Comparison of ENCODE assay signal across 2 cellular contexts in the genomic region with DNA sequence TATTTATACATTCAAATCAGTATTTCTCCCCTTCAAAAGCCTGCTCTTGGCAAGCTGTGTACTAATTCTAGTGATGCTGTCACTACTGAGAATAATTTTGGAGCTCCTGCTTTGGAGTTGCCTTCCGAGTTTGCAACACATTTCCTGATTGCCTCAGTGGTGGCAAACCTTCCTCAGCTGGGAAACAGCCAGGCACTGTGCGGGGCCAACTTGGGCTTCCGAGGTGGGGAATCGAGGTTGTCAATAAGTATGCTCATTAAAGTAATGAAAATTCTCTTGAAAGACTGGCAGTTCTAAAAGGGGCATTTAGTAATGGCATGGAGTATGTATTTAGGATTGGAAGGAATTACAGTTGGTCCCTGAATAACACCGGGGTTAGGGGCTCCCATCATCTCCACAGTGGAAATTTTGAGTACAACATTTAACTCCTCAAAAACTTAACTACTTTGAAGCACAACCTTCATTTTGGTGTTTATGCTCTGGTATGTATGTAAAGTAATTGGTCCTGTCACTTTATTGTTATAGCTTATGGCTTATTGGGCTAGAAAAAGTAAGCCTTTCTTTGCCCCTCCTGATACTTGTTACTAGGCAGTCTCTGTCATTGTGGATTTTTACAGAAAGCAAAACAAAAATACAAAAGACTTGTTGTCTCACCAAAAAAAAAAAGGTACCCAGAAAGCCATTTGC.
TF ChIP-seq lines count a peak whose summit lies in the region.

No MANE protein-coding gene starts in this region.

TF ChIP-seq in HCT116, 20 proteins besides CTCF, POLR2A, EP300 and RAD21:
- TF ChIP-seq ATF3 (IDR thresholded peaks at IDR 0.05) (no peak), ZNF274 (IDR thresholded peaks at IDR 0.05; ENCODE audit: low read depth, low read length) (no peak), REST (IDR thresholded peaks at IDR 0.05; ENCODE audit: low read depth) (no peak), TCF7L2 (IDR thresholded peaks at IDR 0.05; ENCODE audit: borderline replicate concordance, extremely low read depth, insufficient read depth, insufficient read length) (no peak), EGR1 (IDR thresholded peaks at IDR 0.05; ENCODE audit: low read depth) (no peak), ZFX (IDR thresholded peaks at IDR 0.05) (no peak), SIN3A (IDR thresholded peaks at IDR 0.05; ENCODE audit: low read depth) (no peak), SP1 (IDR thresholded peaks at IDR 0.05; ENCODE audit: low read depth) (no peak)

TF ChIP-seq in GM12878, 131 proteins besides CTCF, POLR2A, EP300 and RAD21:
- no peak for TF ChIP-seq NFIC (IDR thresholded peaks at IDR 0.05; ENCODE audit: low read depth, low read length)
- no peak for TF ChIP-seq NR2F1 (conservative IDR thresholded peaks at IDR 0.05)
- TF ChIP-seq YBX1 (IDR thresholded peaks at IDR 0.05): no peak
- no peak for TF ChIP-seq SREBF2 (IDR thresholded peaks at IDR 0.05; ENCODE audit: low read length)
- no peak for TF ChIP-seq RELA (IDR thresholded peaks at IDR 0.05; ENCODE audit: borderline replicate concordance, partially characterized antibody)
- no peak for TF ChIP-seq LARP7 (IDR thresholded peaks at IDR 0.05)
- no peak for TF ChIP-seq ZNF274 (IDR thresholded peaks at IDR 0.05; ENCODE audit: insufficient read depth, insufficient read length)
- no peak for TF ChIP-seq SKIL (IDR thresholded peaks at IDR 0.05; ENCODE audit: low read depth, poor library complexity, severe bottlenecking)
- TF ChIP-seq MYB (IDR thresholded peaks at IDR 0.05; ENCODE audit: borderline replicate concordance, low read depth, low read length): no peak
- no peak for TF ChIP-seq ZNF24 (IDR thresholded peaks at IDR 0.05)
- TF ChIP-seq PML (IDR thresholded peaks at IDR 0.05; ENCODE audit: low read length): no peak
- TF ChIP-seq ASH2L (IDR thresholded peaks at IDR 0.05; ENCODE audit: borderline replicate concordance, low read depth): no peak
- TF ChIP-seq MAX (IDR thresholded peaks at IDR 0.05; ENCODE audit: low read depth, low read length): no peak
- TF ChIP-seq, protein P1, sequence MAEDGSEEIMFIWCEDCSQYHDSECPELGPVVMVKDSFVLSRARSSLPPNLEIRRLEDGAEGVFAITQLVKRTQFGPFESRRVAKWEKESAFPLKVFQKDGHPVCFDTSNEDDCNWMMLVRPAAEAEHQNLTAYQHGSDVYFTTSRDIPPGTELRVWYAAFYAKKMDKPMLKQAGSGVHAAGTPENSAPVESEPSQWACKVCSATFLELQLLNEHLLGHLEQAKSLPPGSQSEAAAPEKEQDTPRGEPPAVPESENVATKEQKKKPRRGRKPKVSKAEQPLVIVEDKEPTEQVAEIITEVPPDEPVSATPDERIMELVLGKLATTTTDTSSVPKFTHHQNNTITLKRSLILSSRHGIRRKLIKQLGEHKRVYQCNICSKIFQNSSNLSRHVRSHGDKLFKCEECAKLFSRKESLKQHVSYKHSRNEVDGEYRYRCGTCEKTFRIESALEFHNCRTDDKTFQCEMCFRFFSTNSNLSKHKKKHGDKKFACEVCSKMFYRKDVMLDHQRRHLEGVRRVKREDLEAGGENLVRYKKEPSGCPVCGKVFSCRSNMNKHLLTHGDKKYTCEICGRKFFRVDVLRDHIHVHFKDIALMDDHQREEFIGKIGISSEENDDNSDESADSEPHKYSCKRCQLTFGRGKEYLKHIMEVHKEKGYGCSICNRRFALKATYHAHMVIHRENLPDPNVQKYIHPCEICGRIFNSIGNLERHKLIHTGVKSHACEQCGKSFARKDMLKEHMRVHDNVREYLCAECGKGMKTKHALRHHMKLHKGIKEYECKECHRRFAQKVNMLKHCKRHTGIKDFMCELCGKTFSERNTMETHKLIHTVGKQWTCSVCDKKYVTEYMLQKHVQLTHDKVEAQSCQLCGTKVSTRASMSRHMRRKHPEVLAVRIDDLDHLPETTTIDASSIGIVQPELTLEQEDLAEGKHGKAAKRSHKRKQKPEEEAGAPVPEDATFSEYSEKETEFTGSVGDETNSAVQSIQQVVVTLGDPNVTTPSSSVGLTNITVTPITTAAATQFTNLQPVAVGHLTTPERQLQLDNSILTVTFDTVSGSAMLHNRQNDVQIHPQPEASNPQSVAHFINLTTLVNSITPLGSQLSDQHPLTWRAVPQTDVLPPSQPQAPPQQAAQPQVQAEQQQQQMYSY (CRISPR knock-in tag; IDR thresholded peaks at IDR 0.05): no peak
